ENCODE assay signal across 7 cellular contexts in genomic region chr17:32709562-32709961, GRCh38.
"Had no signal": no experiment of that assay in that cellular context is flagged by ENCODE, and none has a peak within 500 bp of the region (broad histone marks: within the 10 kb centered on the region; RNA-seq: fewer than 3 reads in every experiment).

No MANE protein-coding gene starts in this region.

- H3K4me3 ChIP-seq: GM23338 had no signal

- ATAC-seq: HepG2 had no signal

- DNase-seq: H9, HCEC 1CT had no signal

- H3K27ac ChIP-seq: HL-60 had no signal

- FAIRE-seq: H1, H54, HepG2 had no signal
